19 cellular contexts compared by ENCODE assay signal in the genomic region with DNA sequence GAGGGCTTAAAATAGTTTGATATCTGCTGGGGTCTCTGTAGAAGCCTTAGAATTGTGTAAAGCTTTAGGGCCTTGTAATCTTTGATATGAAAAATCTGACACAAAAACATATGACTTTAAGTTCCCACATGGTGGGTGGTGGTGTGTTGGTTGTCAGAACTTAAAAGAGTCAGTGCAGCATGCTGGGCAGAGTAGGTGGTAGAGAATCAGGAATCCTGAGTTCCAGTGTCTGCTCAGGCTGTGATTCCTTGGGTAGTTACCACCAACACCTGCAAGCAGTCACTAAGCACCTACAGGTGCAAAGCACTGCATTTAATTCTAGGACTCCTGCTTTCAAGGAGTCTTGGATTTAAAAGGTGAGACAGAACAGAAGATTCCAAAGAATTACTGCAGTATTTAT.
DNase-seq lines count a peak whose midpoint lies in the region; ATAC-seq and TF ChIP-seq lines count a peak whose summit lies in the region.
"Had no signal": no experiment of that assay in that cellular context is flagged by ENCODE, and none has a peak within 500 bp of the region (broad histone marks: within the 10 kb centered on the region; RNA-seq: fewer than 3 reads in every experiment).

No MANE protein-coding gene starts in this region.

- H3K4me3 ChIP-seq in right lobe of liver, result no peak overlapping the region
- H3K4me3 ChIP-seq: A549; BLaER1 treated with 17β-estradiol and CSF1 and Interleukin-3, amounts not matched to agents 10 nM and 100 nM had no signal

- H3K4me1 ChIP-seq in right lobe of liver, result no peaks in the 10 kb centered on the region
- H3K4me1 ChIP-seq: A549 had no signal

- no peaks in the 10 kb centered on the region for H3K9me3 ChIP-seq in right lobe of liver
- H3K9me3 ChIP-seq: A549 had no signal

- intact Hi-C loops in right lobe of liver (cut with DNase I), result no loop called here

- no peak for ATAC-seq in right lobe of liver
- ATAC-seq: A549; CD8-positive, alpha-beta T cell; HCT116; HepG2 had no signal

- TF ChIP-seq POLR2A in right lobe of liver (IDR thresholded peaks at IDR 0.05) (no peak), erythroblast (IDR thresholded peaks at IDR 0.05; ENCODE audit: low read length) (no peak)

- no peak for TF ChIP-seq CTCF in right lobe of liver (IDR thresholded peaks at IDR 0.05)

- H3K27me3 ChIP-seq in layer of hippocampus (ENCODE audit: control insufficient read depth, insufficient read depth, low read length) (no peaks in the 10 kb centered on the region), right lobe of liver (no peaks in the 10 kb centered on the region)
- H3K27me3 ChIP-seq: BLaER1 treated with 17β-estradiol and CSF1 and Interleukin-3, amounts not matched to agents 10 nM and 100 nM had no signal

- peak overlapping the region; percentile 37 for H3K27ac ChIP-seq in angular gyrus (ENCODE audit: low read depth, low read length)
- peak overlapping the region; percentile 6 for H3K27ac ChIP-seq in layer of hippocampus (ENCODE audit: low read depth, low read length)
- no peak overlapping the region for H3K27ac ChIP-seq in right lobe of liver
- H3K27ac ChIP-seq: 22Rv1; A549; BLaER1 treated with 17β-estradiol and CSF1 and Interleukin-3, amounts not matched to agents 10 nM and 100 nM had no signal

- H3K36me3 ChIP-seq in right lobe of liver, result no peaks in the 10 kb centered on the region

- DNase-seq in NCI-H82 (lab: John Stamatoyannopoulos, UW) (peak; percentile 4), NCI-H82 treated with DMSO at 0.1 percent for 48 hours (lab: John Stamatoyannopoulos, UW; ENCODE audit: unreplicated experiment) (no peak), NCI-H187 (lab: John Stamatoyannopoulos, UW) (no peak), right lobe of liver (no peak), erythroblast (lab: John Stamatoyannopoulos, UW) (no peak)
- DNase-seq: Calu3; CD8-positive, alpha-beta T cell; DMS79 treated with DMSO at 0.1 percent for 48 hours; GF-D8; GOT3; H7; HFFc6 had no signal

Comparison
In these comparisons a context has a peak if more than half of its experiments do, and no peak if none do; other contexts are left out.
1. H3K27ac ChIP-seq: peak in angular gyrus (single experiment) and layer of hippocampus (single experiment); none in right lobe of liver (0 of 3).